In genomic region chr2:11398710-11399109, GRCh38 we compare ENCODE assay signal across 18 cellular contexts. TPM values are rescaled to one million over a fixed set of nuclear protein-coding genes. Genes with fewer than 3 reads are reported as not detected.
DNase-seq lines count a peak whose midpoint lies in the region; ATAC-seq and TF ChIP-seq lines count a peak whose summit lies in the region.
"Had no signal": no experiment of that assay in that cellular context is flagged by ENCODE, and none has a peak within 500 bp of the region (broad histone marks: within the 10 kb centered on the region; RNA-seq: fewer than 3 reads in every experiment).

No MANE protein-coding gene starts in this region.

- H3K4me1 ChIP-seq in duodenal mucosa (ENCODE audit: control insufficient read depth in 1 of 2, insufficient read depth in 2 of 2, low read length in 2 of 2) = peaks cover 9 to 21% of the 10 kb centered on the region in 2 donors
- H3K4me1 ChIP-seq in gastrocnemius medialis = peaks cover 11 to 12% of the 10 kb centered on the region in 2 donors

- no peak for TF ChIP-seq CTCF in gastrocnemius medialis (IDR thresholded peaks at IDR 0.05 in 4 of 5, conservative IDR thresholded peaks at IDR 0.05 in 1 of 5)
- no peak for TF ChIP-seq CTCF in WERI-Rb-1 (IDR thresholded peaks at IDR 0.05; ENCODE audit: low read depth, low read length)

- POLR2A ChIA-PET in activated CD4-positive, alpha-beta memory T cell treated with anti-CD3 and anti-CD28 coated beads, Interleukin-2, amount 10 ng/mL, durations not matched to agents 7 days and 5 days (lab: Charles Lee) = interaction anchor here (0.6 kb wide), 1 partner anchor 102 kb away, joined by 3 read pairs; no protein-coding TSS in a partner anchor

- no peaks in the 10 kb centered on the region for H3K36me3 ChIP-seq in duodenal mucosa (ENCODE audit: control insufficient read depth in 1 of 2, insufficient read depth in 2 of 2, low read length in 2 of 2)
- H3K36me3 ChIP-seq in gastrocnemius medialis = no peaks in the 10 kb centered on the region
- H3K36me3 ChIP-seq in WERI-Rb-1 = no peaks in the 10 kb centered on the region
- H3K36me3 ChIP-seq: BLaER1 treated with 17β-estradiol and CSF1 and Interleukin-3, amounts not matched to agents 10 nM and 100 nM; right lobe of liver had no signal

- peak; percentile 74 for DNase-seq in NCI-H345 (lab: John Stamatoyannopoulos, UW)
- DNase-seq in gastrocnemius medialis = peak; percentile 66 to 71
- DNase-seq in activated CD4-positive, CD25-positive, alpha-beta regulatory T cell treated with anti-CD3 and anti-CD28 coated beads, Interleukin-2, amount 50 U/mL, for 72 hours = no peak
- DNase-seq in activated CD4-positive, alpha-beta memory T cell treated with anti-CD3 and anti-CD28 coated beads, Interleukin-2, amount 10 ng/mL, durations not matched to agents 7 days and 5 days = no peak
- no peak for DNase-seq in WERI-Rb-1
- DNase-seq: activated naive CD4-positive, alpha-beta T cell; effector CD4-positive, alpha-beta T cell; foreskin melanocyte; naive thymus-derived CD8-positive, alpha-beta T cell; NCI-H226; stimulated activated naive CD8-positive, alpha-beta T cell treated with anti-CD3 and anti-CD28 coated beads, Interleukin-15, Interleukin-2, amounts not matched to agents 100 U/mL and 50 U/mL, for 24 hours; T-helper 9 cell had no signal

- 0 out of 2 replicates have a peak, but pooled peaks have one; percentile 18 for TF ChIP-seq EP300 in Ishikawa (IDR thresholded peaks at IDR 0.05; ENCODE audit: borderline replicate concordance)

- no peaks in the 10 kb centered on the region for H3K9me3 Mint-ChIP-seq in activated CD4-positive, alpha-beta memory T cell treated with anti-CD3 and anti-CD28 coated beads, Interleukin-2, amount 10 ng/mL, durations not matched to agents 7 days and 5 days

- ATAC-seq in gastrocnemius medialis = peak; percentile 76 to 81
- no peak for ATAC-seq in activated CD4-positive, CD25-positive, alpha-beta regulatory T cell treated with anti-CD3 and anti-CD28 coated beads, Interleukin-2, amount 50 U/mL, for 24 hours
- ATAC-seq: naive thymus-derived CD8-positive, alpha-beta T cell; right lobe of liver; stimulated activated naive CD8-positive, alpha-beta T cell treated with anti-CD3 and anti-CD28 coated beads, Interleukin-15, Interleukin-2, amounts not matched to agents 100 U/mL and 50 U/mL, for 24 hours had no signal

- H3K27me3 ChIP-seq in duodenal mucosa (ENCODE audit: control insufficient read depth in 1 of 2, insufficient read depth in 2 of 2, low read length in 2 of 2) = no peaks in the 10 kb centered on the region
- no peaks in the 10 kb centered on the region for H3K27me3 ChIP-seq in gastrocnemius medialis
- H3K27me3 ChIP-seq in WERI-Rb-1 (ENCODE audit: insufficient read depth, low read depth, severe bottlenecking) = no peaks in the 10 kb centered on the region
- H3K27me3 ChIP-seq: BLaER1 treated with 17β-estradiol and CSF1 and Interleukin-3, amounts not matched to agents 10 nM and 100 nM; right lobe of liver had no signal

- TF ChIP-seq RAD21 in Ishikawa (IDR thresholded peaks at IDR 0.05; ENCODE audit: low read depth) = no peak

- peak overlapping the region; percentile 33 to 52 for H3K4me3 ChIP-seq in duodenal mucosa (ENCODE audit: low read depth in 1 of 2, low read length in 2 of 2)
- H3K4me3 ChIP-seq in gastrocnemius medialis = no peak overlapping the region
- no peak overlapping the region for H3K4me3 ChIP-seq in WERI-Rb-1 (ENCODE audit: low read depth, low read length)
- H3K4me3 ChIP-seq: BLaER1 treated with 17β-estradiol and CSF1 and Interleukin-3, amounts not matched to agents 10 nM and 100 nM; right lobe of liver had no signal

- no peak overlapping the region for H3K27ac Mint-ChIP-seq in activated CD4-positive, alpha-beta memory T cell treated with anti-CD3 and anti-CD28 coated beads, Interleukin-2, amount 10 ng/mL, durations not matched to agents 7 days and 5 days
- H3K27ac Mint-ChIP-seq: naive thymus-derived CD8-positive, alpha-beta T cell had no signal

- H3K9ac ChIP-seq in duodenal mucosa (ENCODE audit: low read depth in 1 of 2, low read length in 2 of 2) = no peak overlapping the region
- H3K9ac ChIP-seq: BLaER1 treated with 17β-estradiol and CSF1 and Interleukin-3, amounts not matched to agents 10 nM and 100 nM had no signal

- H3K27ac ChIP-seq in duodenal mucosa (ENCODE audit: low read depth, low read length) = no peak overlapping the region
- no peak overlapping the region for H3K27ac ChIP-seq in gastrocnemius medialis
- H3K27ac ChIP-seq in WERI-Rb-1 = no peak overlapping the region
- H3K27ac ChIP-seq: BLaER1 treated with 17β-estradiol and CSF1 and Interleukin-3, amounts not matched to agents 10 nM and 100 nM; right lobe of liver had no signal

- CTCF ChIA-PET in activated CD4-positive, alpha-beta memory T cell treated with anti-CD3 and anti-CD28 coated beads, Interleukin-2, amount 10 ng/mL, durations not matched to agents 7 days and 5 days (lab: Charles Lee) = no interaction called here

- H3K4me3 Mint-ChIP-seq in activated CD4-positive, alpha-beta memory T cell treated with anti-CD3 and anti-CD28 coated beads, Interleukin-2, amount 10 ng/mL, durations not matched to agents 7 days and 5 days = no peak overlapping the region
- H3K4me3 Mint-ChIP-seq: brain; naive thymus-derived CD8-positive, alpha-beta T cell had no signal

- H3K9me3 ChIP-seq in duodenal mucosa (ENCODE audit: control insufficient read depth in 1 of 2, low read length in 2 of 2) = no peaks in the 10 kb centered on the region
- H3K9me3 ChIP-seq in gastrocnemius medialis = no peaks in the 10 kb centered on the region
- H3K9me3 ChIP-seq in WERI-Rb-1 (ENCODE audit: severe bottlenecking) = no peaks in the 10 kb centered on the region
- H3K9me3 ChIP-seq: right lobe of liver had no signal

- H3K27me3 Mint-ChIP-seq in activated CD4-positive, alpha-beta memory T cell treated with anti-CD3 and anti-CD28 coated beads, Interleukin-2, amount 10 ng/mL, durations not matched to agents 7 days and 5 days = no peaks in the 10 kb centered on the region

- intact Hi-C loops in gastrocnemius medialis (cut with DNase I; ENCODE audit: low total_unique reads) = no loop called here

- no peaks in the 10 kb centered on the region for H3K4me1 Mint-ChIP-seq in activated CD4-positive, alpha-beta memory T cell treated with anti-CD3 and anti-CD28 coated beads, Interleukin-2, amount 10 ng/mL, durations not matched to agents 7 days and 5 days
- H3K4me1 Mint-ChIP-seq: naive thymus-derived CD8-positive, alpha-beta T cell had no signal

- H3K36me3 Mint-ChIP-seq in activated CD4-positive, alpha-beta memory T cell treated with anti-CD3 and anti-CD28 coated beads, Interleukin-2, amount 10 ng/mL, durations not matched to agents 7 days and 5 days (ENCODE audit: low read depth) = no peaks in the 10 kb centered on the region
- H3K36me3 Mint-ChIP-seq: brain; naive thymus-derived CD8-positive, alpha-beta T cell had no signal

- TF ChIP-seq POLR2A in gastrocnemius medialis (IDR thresholded peaks at IDR 0.05) = no peak

- in situ Hi-C loops in gastrocnemius medialis (cut with MboI; ENCODE audit: low sequenced_read_pairs in 4 of 4) = no loop called here

TF ChIP-seq in Ishikawa, 13 proteins besides CTCF, POLR2A, EP300 and RAD21:
- no peak for TF ChIP-seq TCF12 (IDR thresholded peaks at IDR 0.05; ENCODE audit: low read depth)
- 0 out of 2 replicates have a peak, but pooled peaks have one; percentile 11 for TF ChIP-seq YY1 (IDR thresholded peaks at IDR 0.05; ENCODE audit: low read depth)
- TF ChIP-seq NFIC (IDR thresholded peaks at IDR 0.05) = peak; percentile 73
- 0 out of 2 replicates have a peak, but pooled peaks have one; percentile 3 for TF ChIP-seq CEBPB (IDR thresholded peaks at IDR 0.05)
- peak; percentile 61 for TF ChIP-seq USF1 (IDR thresholded peaks at IDR 0.05)
- TF ChIP-seq, protein P1, sequence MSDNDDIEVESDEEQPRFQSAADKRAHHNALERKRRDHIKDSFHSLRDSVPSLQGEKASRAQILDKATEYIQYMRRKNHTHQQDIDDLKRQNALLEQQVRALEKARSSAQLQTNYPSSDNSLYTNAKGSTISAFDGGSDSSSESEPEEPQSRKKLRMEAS (IDR thresholded peaks at IDR 0.05) = peak; percentile 82
- no peak for TF ChIP-seq EGR1 (IDR thresholded peaks at IDR 0.05)

RNA-seq across cellular contexts. Expression of gene ROCK2, which starts 54.3 kb away (rescaled TPM):
- 10 to 100 TPM; 42.0 to 85.4 (median 70.7) TPM for total RNA-seq in gastrocnemius medialis
- total RNA-seq in activated CD4-positive, alpha-beta memory T cell treated with anti-CD3 and anti-CD28 coated beads, Interleukin-2, amount 10 ng/mL, durations not matched to agents 7 days and 5 days = 10 to 100 TPM; 21.3 to 22.6 TPM

Comparison
In these comparisons a context has a peak if more than half of its experiments do, and no peak if none do; other contexts are left out.
1. DNase-seq: peak in NCI-H345 (single experiment) and gastrocnemius medialis (2 of 2); none in activated CD4-positive, CD25-positive, alpha-beta regulatory T cell treated with anti-CD3 and anti-CD28 coated beads, Interleukin-2, amount 50 U/mL, for 72 hours (single experiment), activated CD4-positive, alpha-beta memory T cell treated with anti-CD3 and anti-CD28 coated beads, Interleukin-2, amount 10 ng/mL, durations not matched to agents 7 days and 5 days (single experiment) and WERI-Rb-1 (single experiment).
2. H3K4me3 ChIP-seq: peak in duodenal mucosa (2 of 2); none in gastrocnemius medialis (0 of 4) and WERI-Rb-1 (single experiment).
3. ATAC-seq: peak in gastrocnemius medialis (2 of 2); none in activated CD4-positive, CD25-positive, alpha-beta regulatory T cell treated with anti-CD3 and anti-CD28 coated beads, Interleukin-2, amount 50 U/mL, for 24 hours (0 of 2).